Comparison of ENCODE assay signal across 8 cellular contexts in genomic region chr20:63707558-63708300, GRCh38. TPM values are rescaled to one million over a fixed set of nuclear protein-coding genes. Genes with fewer than 3 reads are reported as not detected.
A peak's percentile ranks its signal among the peaks of the same experiment; 100 is the strongest.
DNase-seq lines count a peak whose midpoint lies in the region; ATAC-seq, FAIRE-seq and TF ChIP-seq lines count a peak whose summit lies in the region.

A gene with protein sequence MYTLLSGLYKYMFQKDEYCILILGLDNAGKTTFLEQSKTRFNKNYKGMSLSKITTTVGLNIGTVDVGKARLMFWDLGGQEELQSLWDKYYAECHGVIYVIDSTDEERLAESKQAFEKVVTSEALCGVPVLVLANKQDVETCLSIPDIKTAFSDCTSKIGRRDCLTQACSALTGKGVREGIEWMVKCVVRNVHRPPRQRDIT (minus strand): TSS chr20:63707976. CDS start chr20:63707091, 885 bp downstream.
A gene with protein sequence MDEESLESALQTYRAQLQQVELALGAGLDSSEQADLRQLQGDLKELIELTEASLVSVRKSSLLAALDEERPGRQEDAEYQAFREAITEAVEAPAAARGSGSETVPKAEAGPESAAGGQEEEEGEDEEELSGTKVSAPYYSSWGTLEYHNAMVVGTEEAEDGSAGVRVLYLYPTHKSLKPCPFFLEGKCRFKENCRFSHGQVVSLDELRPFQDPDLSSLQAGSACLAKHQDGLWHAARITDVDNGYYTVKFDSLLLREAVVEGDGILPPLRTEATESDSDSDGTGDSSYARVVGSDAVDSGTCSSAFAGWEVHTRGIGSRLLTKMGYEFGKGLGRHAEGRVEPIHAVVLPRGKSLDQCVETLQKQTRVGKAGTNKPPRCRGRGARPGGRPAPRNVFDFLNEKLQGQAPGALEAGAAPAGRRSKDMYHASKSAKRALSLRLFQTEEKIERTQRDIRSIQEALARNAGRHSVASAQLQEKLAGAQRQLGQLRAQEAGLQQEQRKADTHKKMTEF (plus strand): TSS chr20:63708039. CDS start chr20:63708581, 542 bp downstream.

- intact Hi-C loops in esophagus squamous epithelium (cut with DNase I) = no loop called here

- peak within 1 kb of the TSS; percentile 66 to 98 (median 88) for H3K4me3 ChIP-seq in esophagus squamous epithelium
- H3K4me3 ChIP-seq in muscle layer of duodenum (ENCODE audit: low read depth in 1 of 2, low read length in 2 of 2) = peak within 1 kb of the TSS; percentile 65 to 92

- H3K27ac ChIP-seq in esophagus squamous epithelium = peak within 1 kb of the TSS; percentile 91 to 98 (median 94)
- H3K27ac ChIP-seq in muscle layer of duodenum (ENCODE audit: low read length) = peak within 1 kb of the TSS; percentile 75

- no peaks in the 10 kb centered on the region for H3K9me3 ChIP-seq in esophagus squamous epithelium
- no peaks in the 10 kb centered on the region for H3K9me3 ChIP-seq in muscle layer of duodenum (ENCODE audit: control insufficient read depth in 1 of 2, low read length in 2 of 2)

- no peaks in the 10 kb centered on the region for H3K27me3 ChIP-seq in esophagus squamous epithelium
- H3K27me3 ChIP-seq in muscle layer of duodenum (ENCODE audit: low read depth, low read length) = no peaks in the 10 kb centered on the region

- FAIRE-seq in RCC 7860 (lab: Jason Lieb, UNC) = no peak

- DNase-seq in DMS 273 treated with DMSO at 0.1 percent for 48 hours (lab: John Stamatoyannopoulos, UW) (peak; percentile 58), KG1 (lab: John Stamatoyannopoulos, UW) (peak; percentile 79), RCC 7860 (ENCODE audit: low spot score) (peak; percentile 70), esophagus squamous epithelium (lab: John Stamatoyannopoulos, UW) (no peak)
- DNase-seq in activated T-cell treated with anti-CD3 and anti-CD28 coated beads, Interleukin-2, amount 50 U/mL, for 48 hours = peak; percentile 89 to 91
- peak; percentile 65 to 86 for DNase-seq in stimulated activated CD8-positive, alpha-beta memory T cell treated with anti-CD3 and anti-CD28 coated beads, Interleukin-7, amount 100 ng/mL, for 4 hours (ENCODE audit: low read depth in 2 of 2)

- WGBS in esophagus squamous epithelium, 2 donors = no CpG with 5 or more reads among the region's 98 CpGs

- H3K36me3 ChIP-seq in esophagus squamous epithelium (peaks cover 10 to 77% (median 29%) of the 10 kb centered on the region in 3 donors), muscle layer of duodenum (ENCODE audit: control insufficient read depth in 1 of 2, insufficient read depth in 2 of 2, low read length in 2 of 2) (peaks cover 23 to 60% of the 10 kb centered on the region in 2 donors)

- peaks cover 22 to 43% (median 23%) of the 10 kb centered on the region in 3 donors for H3K4me1 ChIP-seq in esophagus squamous epithelium
- H3K4me1 ChIP-seq in muscle layer of duodenum (ENCODE audit: control insufficient read depth in 1 of 2, insufficient read depth in 2 of 2, low read length in 2 of 2) = peaks cover 9 to 31% of the 10 kb centered on the region in 2 donors

- TF ChIP-seq CTCF in esophagus squamous epithelium (IDR thresholded peaks at IDR 0.05) = peak in 2 of 6 experiments; percentile 22 to 45

- peak in 3 of 4 donors; percentile 57 to 71 (median 65) for TF ChIP-seq POLR2A in esophagus squamous epithelium (IDR thresholded peaks at IDR 0.05)

- peak; percentile 64 for ATAC-seq in GM21576 (IDR thresholded peaks at IDR 0.05; ENCODE audit: unreplicated experiment)

RNA-seq across cellular contexts. Expression of the first gene that starts in this region (rescaled TPM):
- 10 to 100 TPM; 30.4 to 45.5 (median 37.0) TPM for total RNA-seq in esophagus squamous epithelium

RNA-seq across cellular contexts. Expression of the second gene that starts in this region (rescaled TPM):
- 10 to 100 TPM; 25.4 to 31.9 (median 28.3) TPM for total RNA-seq in esophagus squamous epithelium
